1 cellular context compared by ENCODE assay signal in genomic region chr15:25829075-25829474, GRCh38.
TF ChIP-seq lines count a peak whose summit lies in the region.

No MANE protein-coding gene starts in this region.

TF ChIP-seq in IMR-90, 13 proteins besides CTCF, POLR2A, EP300 and RAD21:
- TF ChIP-seq ELK1 (IDR thresholded peaks at IDR 0.05; ENCODE audit: borderline replicate concordance, low read depth, low read length) (no peak), NFE2L2 (IDR thresholded peaks at IDR 0.05; ENCODE audit: low read depth, low read length) (no peak), FOS (IDR thresholded peaks at IDR 0.05; ENCODE audit: low read depth, low read length) (no peak), CHD1 (IDR thresholded peaks at IDR 0.05; ENCODE audit: low read depth, low read length) (no peak), CEBPB (IDR thresholded peaks at IDR 0.05; ENCODE audit: low read depth, low read length) (peak; percentile 15; the same call in 1 of the 2 replicates), MAZ (IDR thresholded peaks at IDR 0.05; ENCODE audit: borderline replicate concordance, low read depth, low read length) (no peak)
- TF ChIP-seq, protein P1, sequence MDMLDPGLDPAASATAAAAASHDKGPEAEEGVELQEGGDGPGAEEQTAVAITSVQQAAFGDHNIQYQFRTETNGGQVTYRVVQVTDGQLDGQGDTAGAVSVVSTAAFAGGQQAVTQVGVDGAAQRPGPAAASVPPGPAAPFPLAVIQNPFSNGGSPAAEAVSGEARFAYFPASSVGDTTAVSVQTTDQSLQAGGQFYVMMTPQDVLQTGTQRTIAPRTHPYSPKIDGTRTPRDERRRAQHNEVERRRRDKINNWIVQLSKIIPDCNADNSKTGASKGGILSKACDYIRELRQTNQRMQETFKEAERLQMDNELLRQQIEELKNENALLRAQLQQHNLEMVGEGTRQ (IDR thresholded peaks at IDR 0.05; ENCODE audit: low read depth, low read length): no peak
TF ChIP-seq in IMR-90: peak in this region for 1.
